36 cellular contexts compared by ENCODE assay signal in the genomic region with DNA sequence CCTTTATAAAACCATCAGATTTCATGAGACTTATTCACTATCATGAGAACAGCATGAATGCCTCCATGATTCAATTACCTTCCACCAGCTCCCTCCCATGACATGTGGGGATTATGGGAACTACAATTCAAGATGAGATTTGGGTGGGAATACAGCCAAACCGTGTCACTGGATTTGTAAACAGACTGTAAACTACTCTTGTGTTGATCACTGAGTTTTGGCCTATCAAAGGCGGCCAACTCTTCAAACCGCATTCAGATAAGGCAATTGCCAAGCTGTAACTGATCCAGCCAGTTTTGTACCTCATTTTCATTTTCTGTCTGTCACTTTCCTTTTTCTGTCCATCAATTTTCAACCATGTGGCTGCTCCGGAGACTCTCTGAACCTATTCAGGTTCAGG. TPM values are rescaled to one million over a fixed set of nuclear protein-coding genes. Genes with fewer than 3 reads are reported as not detected.
"Had no signal": no experiment of that assay in that cellular context is flagged by ENCODE, and none has a peak within 500 bp of the region (broad histone marks: within the 10 kb centered on the region; RNA-seq: fewer than 3 reads in every experiment).

No MANE protein-coding gene starts in this region.

- H3K27ac ChIP-seq: adrenal gland, body of pancreas, brain microvascular endothelial cell, breast epithelium, VCaP had no signal

- H3K4me3 ChIP-seq: adrenal gland, body of pancreas, breast epithelium had no signal

- ATAC-seq: activated CD8-positive, alpha-beta T cell treated with anti-CD3 and anti-CD28 coated beads for 36 hours; activated naive CD4-positive, alpha-beta T cell treated with anti-CD3 and anti-CD28 coated beads, Interleukin-2, amount 50 U/mL, for 72 hours; activated T-cell treated with anti-CD3 and anti-CD28 coated beads, Interleukin-2, amount 50 U/mL, for 4 hours; activated T-cell treated with anti-CD3 and anti-CD28 coated beads, Interleukin-2, amount 50 U/mL, for 72 hours; activated T-helper 17 cell treated with anti-CD3 and anti-CD28 coated beads, Interleukin-2, amount 50 U/mL, for 72 hours; body of pancreas had no signal

- H3K36me3 Mint-ChIP-seq: activated CD4-positive, alpha-beta memory T cell treated with anti-CD3 and anti-CD28 coated beads for 36 hours; activated naive CD4-positive, alpha-beta T cell treated with anti-CD3 and anti-CD28 coated beads, Interleukin-2, amount 50 U/mL, for 72 hours; activated naive CD8-positive, alpha-beta T cell treated with anti-CD3 and anti-CD28 coated beads for 36 hours had no signal

- H3K9me3 ChIP-seq: adrenal gland, body of pancreas, breast epithelium had no signal

- H3K9me3 Mint-ChIP-seq: activated CD4-positive, alpha-beta memory T cell treated with anti-CD3 and anti-CD28 coated beads for 36 hours; activated naive CD4-positive, alpha-beta T cell treated with anti-CD3 and anti-CD28 coated beads for 36 hours; activated naive CD8-positive, alpha-beta T cell treated with anti-CD3 and anti-CD28 coated beads for 36 hours; activated T-helper 17 cell treated with anti-CD3 and anti-CD28 coated beads, Interleukin-2, amount 50 U/mL, for 72 hours; central memory CD8-positive, alpha-beta T cell had no signal

- DNase-seq: activated B cell treated with CpG ODN at 0.5 μM for 24 hours; activated CD4-positive, alpha-beta memory T cell treated with anti-CD3 and anti-CD28 coated beads for 36 hours; activated CD4-positive, alpha-beta T cell treated with anti-CD3 and anti-CD28 coated beads for 4 hours; activated CD4-positive, alpha-beta T cell treated with anti-CD3 and anti-CD28 coated beads, Interleukin-2, amount 10 ng/mL, durations not matched to agents 24 days and 14 days; activated CD4-positive, alpha-beta T cell treated with anti-CD3 and anti-CD28 coated beads, Interleukin-2, amount 50 U/mL, for 1 hour; activated CD4-positive, alpha-beta T cell treated with anti-CD3 and anti-CD28 coated beads, Interleukin-2, amount 50 U/mL, for 4 hours; activated CD4-positive, CD25-positive, alpha-beta regulatory T cell treated with anti-CD3 and anti-CD28 coated beads, Interleukin-2, amount 50 U/mL, for 72 hours; activated CD8-positive, alpha-beta memory T cell treated with anti-CD3 and anti-CD28 coated beads, Interleukin-2, amount 50 U/mL, for 4 hours; activated CD8-positive, alpha-beta T cell treated with anti-CD3 and anti-CD28 coated beads for 36 hours; activated effector memory CD4-positive, alpha-beta T cell treated with anti-CD3 and anti-CD28 coated beads, Interleukin-2, amount 50 U/mL, for 16 hours; activated gamma-delta T cell treated with Interleukin-2 at 50 U/mL for 16 hours; activated naive CD4-positive, alpha-beta T cell; activated naive CD4-positive, alpha-beta T cell treated with anti-CD3 and anti-CD28 coated beads for 36 hours; activated naive CD4-positive, alpha-beta T cell treated with anti-CD3 and anti-CD28 coated beads, Interleukin-2, amount 50 U/mL, for 16 hours; activated naive CD8-positive, alpha-beta T cell treated with anti-CD3 and anti-CD28 coated beads for 36 hours; activated T-cell treated with anti-CD3 and anti-CD28 coated beads for 4 hours; activated T-cell treated with anti-CD3 and anti-CD28 coated beads, Interleukin-2, amount 50 U/mL, for 1 hour; activated T-cell treated with anti-CD3 and anti-CD28 coated beads, Interleukin-2, amount 50 U/mL, for 4 hours; activated T-cell treated with anti-CD3 and anti-CD28 coated beads, Interleukin-2, amount 50 U/mL, for 72 hours; adrenal gland; amniotic stem cell; aorta; body of pancreas; brain microvascular endothelial cell; cerebellar nuclear complex; T-helper 1 cell; T-helper 2 cell; T-helper 9 cell had no signal

- H3K27me3 ChIP-seq: adrenal gland, body of pancreas, brain microvascular endothelial cell, breast epithelium had no signal

- H3K27me3 Mint-ChIP-seq: activated CD4-positive, alpha-beta memory T cell treated with anti-CD3 and anti-CD28 coated beads for 36 hours; activated CD8-positive, alpha-beta T cell treated with anti-CD3 and anti-CD28 coated beads for 36 hours; activated naive CD8-positive, alpha-beta T cell treated with anti-CD3 and anti-CD28 coated beads for 36 hours; activated T-helper 17 cell treated with anti-CD3 and anti-CD28 coated beads, Interleukin-2, amount 50 U/mL, for 72 hours; central memory CD8-positive, alpha-beta T cell had no signal

- H3K27ac Mint-ChIP-seq: activated B cell treated with CpG ODN at 0.5 μM for 24 hours; activated CD4-positive, alpha-beta memory T cell treated with anti-CD3 and anti-CD28 coated beads for 36 hours; activated CD4-positive, alpha-beta T cell treated with anti-CD3 and anti-CD28 coated beads, Interleukin-2, amount 10 ng/mL, durations not matched to agents 24 days and 14 days; activated CD8-positive, alpha-beta T cell treated with anti-CD3 and anti-CD28 coated beads for 36 hours; activated naive CD4-positive, alpha-beta T cell treated with anti-CD3 and anti-CD28 coated beads for 36 hours; activated naive CD4-positive, alpha-beta T cell treated with anti-CD3 and anti-CD28 coated beads, Interleukin-2, amount 50 U/mL, for 72 hours; activated naive CD8-positive, alpha-beta T cell treated with anti-CD3 and anti-CD28 coated beads for 36 hours; activated T-cell treated with anti-CD3 and anti-CD28 coated beads, Interleukin-2, amount 50 U/mL, for 72 hours; activated T-helper 1 cell treated with anti-CD3 and anti-CD28 coated beads, Interleukin-12 subunit alpha, Interleukin-12 subunit beta, Interleukin-2, Interleukin-4 antibody, amounts not matched to agents 30 ng/mL and 10 ng/mL and 1 ng/mL, durations not matched to agents 14 hours and 24 hours and 36 hours; activated T-helper 17 cell treated with anti-CD3 and anti-CD28 coated beads, Interleukin-2, amount 50 U/mL, for 72 hours; T-helper 1 cell treated with Interleukin-12 subunit alpha and Interleukin-12 subunit beta and Interleukin-4 antibody, amounts not matched to agents 30 μg/mL and 1 μg/mL, for 36 hours; T-helper 2 cell treated with Interferon-gamma antibody and Interleukin-4, amounts not matched to agents 5 μg/mL and 100 μg/mL, for 36 hours had no signal

- H3K4me1 ChIP-seq: adrenal gland, body of pancreas, breast epithelium had no signal

- H3K4me3 Mint-ChIP-seq: activated B cell treated with CpG ODN at 0.5 μM for 24 hours; activated CD4-positive, alpha-beta memory T cell treated with anti-CD3 and anti-CD28 coated beads for 36 hours; activated CD4-positive, alpha-beta T cell treated with anti-CD3 and anti-CD28 coated beads, Interleukin-2, amount 10 ng/mL, durations not matched to agents 24 days and 14 days; activated CD8-positive, alpha-beta T cell treated with anti-CD3 and anti-CD28 coated beads for 36 hours; activated naive CD4-positive, alpha-beta T cell treated with anti-CD3 and anti-CD28 coated beads for 36 hours; activated naive CD8-positive, alpha-beta T cell treated with anti-CD3 and anti-CD28 coated beads for 36 hours; activated T-cell treated with anti-CD3 and anti-CD28 coated beads, Interleukin-2, amount 50 U/mL, for 4 hours; activated T-cell treated with anti-CD3 and anti-CD28 coated beads, Interleukin-2, amount 50 U/mL, for 72 hours; activated T-helper 1 cell treated with anti-CD3 and anti-CD28 coated beads, Interleukin-12 subunit alpha, Interleukin-12 subunit beta, Interleukin-2, Interleukin-4 antibody, amounts not matched to agents 30 ng/mL and 10 ng/mL and 1 ng/mL, durations not matched to agents 14 hours and 24 hours and 36 hours; activated T-helper 17 cell treated with anti-CD3 and anti-CD28 coated beads, Interleukin-2, amount 50 U/mL, for 72 hours; central memory CD8-positive, alpha-beta T cell; T-helper 1 cell treated with Interleukin-12 subunit alpha and Interleukin-12 subunit beta and Interleukin-4 antibody, amounts not matched to agents 30 μg/mL and 1 μg/mL, for 36 hours; T-helper 2 cell treated with Interferon-gamma antibody and Interleukin-4, amounts not matched to agents 5 μg/mL and 100 μg/mL, for 36 hours had no signal

- H3K36me3 ChIP-seq: adrenal gland, brain microvascular endothelial cell, breast epithelium had no signal

RNA-seq across cellular contexts. Expression of a gene that starts 27.2 kb away (rescaled TPM):
- total RNA-seq: activated B cell treated with CpG ODN at 0.5 μM for 24 hours; activated CD4-positive, alpha-beta T cell treated with anti-CD3 and anti-CD28 coated beads, Interleukin-2, amount 10 ng/mL, durations not matched to agents 24 days and 14 days had no signal
